Comparison of ENCODE assay signal across 21 cellular contexts in the genomic region with DNA sequence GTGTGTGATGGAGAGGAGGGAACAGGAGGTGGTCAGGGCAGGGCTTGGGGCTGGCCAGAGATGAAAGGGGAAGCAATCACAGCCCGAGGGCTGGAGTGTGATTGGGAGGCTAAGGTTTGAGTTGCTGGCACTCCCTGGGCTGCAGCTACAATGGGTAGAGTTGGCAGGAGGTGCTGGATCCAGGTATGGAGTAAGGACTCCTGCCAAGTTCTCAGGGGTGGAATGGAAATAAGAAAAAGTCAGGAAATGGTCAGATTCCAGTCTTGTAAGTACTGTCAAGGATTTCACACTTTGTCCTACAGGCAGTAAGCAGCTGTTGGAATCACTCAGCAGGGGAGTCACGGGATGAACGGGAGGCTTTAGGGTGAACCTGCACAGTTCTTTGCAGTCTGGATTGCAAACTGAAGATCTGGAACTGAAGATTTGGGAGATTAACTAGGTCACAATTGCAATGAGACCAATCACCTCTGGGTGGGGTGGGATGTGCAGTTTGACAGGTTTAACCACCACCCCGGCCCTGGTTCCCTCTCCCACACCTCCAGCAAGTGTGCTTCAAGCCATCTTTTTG. TPM values are rescaled to one million over a fixed set of nuclear protein-coding genes. Genes with fewer than 3 reads are reported as not detected.
A peak's percentile ranks its signal among the peaks of the same experiment; 100 is the strongest.
DNase-seq lines count a peak whose midpoint lies in the region; ATAC-seq and TF ChIP-seq lines count a peak whose summit lies in the region.
"Had no signal": no experiment of that assay in that cellular context is flagged by ENCODE, and none has a peak within 500 bp of the region (broad histone marks: within the 10 kb centered on the region; RNA-seq: fewer than 3 reads in every experiment).

No MANE protein-coding gene starts in this region.

- H3K9me3 ChIP-seq in Panc1 (ENCODE audit: control insufficient read depth, insufficient read depth, low read depth, low read length) (no peaks in the 10 kb centered on the region), esophagus (ENCODE audit: control insufficient read depth in 2 of 2, insufficient read depth in 1 of 2, low read depth in 1 of 2, low read length in 1 of 2) (no peaks in the 10 kb centered on the region), spleen (no peaks in the 10 kb centered on the region), esophagus muscularis mucosa (no peaks in the 10 kb centered on the region)
- H3K9me3 ChIP-seq: BLaER1 treated with 17β-estradiol and CSF1 and Interleukin-3, amounts not matched to agents 10 nM and 100 nM had no signal

- no peaks in the 10 kb centered on the region for H3K9me3 Mint-ChIP-seq in activated CD4-positive, alpha-beta memory T cell treated with anti-CD3 and anti-CD28 coated beads for 36 hours
- no peaks in the 10 kb centered on the region for H3K9me3 Mint-ChIP-seq in activated CD4-positive, alpha-beta memory T cell treated with anti-CD3 and anti-CD28 coated beads, Interleukin-2, amount 10 ng/mL, durations not matched to agents 7 days and 5 days

- no peaks in the 10 kb centered on the region for H3K36me3 ChIP-seq in Panc1 (ENCODE audit: control insufficient read depth, insufficient read depth, low read length)
- H3K36me3 ChIP-seq in esophagus (ENCODE audit: control insufficient read depth in 2 of 2, insufficient read depth in 2 of 2, low read length in 1 of 2), result no peaks in the 10 kb centered on the region
- no peaks in the 10 kb centered on the region for H3K36me3 ChIP-seq in spleen
- H3K36me3 ChIP-seq in esophagus muscularis mucosa, result no peaks in the 10 kb centered on the region
- H3K36me3 ChIP-seq: BLaER1 treated with 17β-estradiol and CSF1 and Interleukin-3, amounts not matched to agents 10 nM and 100 nM had no signal

- ATAC-seq in Panc1 (peak; percentile 37), HG03457 (IDR thresholded peaks at IDR 0.05; ENCODE audit: unreplicated experiment) (no peak), HG02981 (IDR thresholded peaks at IDR 0.05; ENCODE audit: unreplicated experiment) (no peak)

- TF ChIP-seq EP300 in esophagus muscularis mucosa (IDR thresholded peaks at IDR 0.05), result no peak

- no peak for TF ChIP-seq POLR2A in spleen (IDR thresholded peaks at IDR 0.05)
- TF ChIP-seq POLR2A in esophagus muscularis mucosa (IDR thresholded peaks at IDR 0.05; ENCODE audit: low read depth), result no peak

- no peaks in the 10 kb centered on the region for H3K27me3 ChIP-seq in Panc1 (ENCODE audit: control insufficient read depth, insufficient read depth, low read length)
- no peaks in the 10 kb centered on the region for H3K27me3 ChIP-seq in esophagus (ENCODE audit: control insufficient read depth in 1 of 2, insufficient read depth in 2 of 2, low read length in 2 of 2)
- H3K27me3 ChIP-seq in spleen (replicated peaks in 1 of 7), result no peaks in the 10 kb centered on the region
- H3K27me3 ChIP-seq in esophagus muscularis mucosa, result peaks cover 0 to 43% (median 2%) of the 10 kb centered on the region in 4 donors
- H3K27me3 ChIP-seq: BLaER1 treated with 17β-estradiol and CSF1 and Interleukin-3, amounts not matched to agents 10 nM and 100 nM had no signal

- no peak for TF ChIP-seq CTCF in Panc1 (IDR thresholded peaks at IDR 0.05)
- TF ChIP-seq CTCF in spleen (IDR thresholded peaks at IDR 0.05 in 8 of 11, conservative IDR thresholded peaks at IDR 0.05 in 3 of 11), result peak in 1 of 11 experiments; percentile 19
- no peak for TF ChIP-seq CTCF in esophagus muscularis mucosa (IDR thresholded peaks at IDR 0.05)

- WGBS in esophagus, 2 donors, result 22 to 27% methylated on average over 4 of the region's 4 CpGs
- 66 to 76% (median 70%) methylated on average over 4 of the region's 4 CpGs for WGBS in spleen, 5 donors
- 55% methylated on average over 4 of the region's 4 CpGs for WGBS in esophagus muscularis mucosa

- POLR2A ChIA-PET in activated CD4-positive, alpha-beta memory T cell treated with anti-CD3 and anti-CD28 coated beads for 36 hours (lab: Charles Lee), result no interaction called here
- POLR2A ChIA-PET in activated CD4-positive, alpha-beta memory T cell treated with anti-CD3 and anti-CD28 coated beads, Interleukin-2, amount 10 ng/mL, durations not matched to agents 7 days and 5 days (lab: Charles Lee), result interaction anchor here (3.1 kb wide), 1 partner anchor 11 kb away, joined by 14 read pairs; a partner anchor contains a TSS
- POLR2A ChIA-PET in Panc1 (lab: Charles Lee), result no interaction called here

- peaks cover 2% of the 10 kb centered on the region for H3K27me3 Mint-ChIP-seq in activated CD4-positive, alpha-beta memory T cell treated with anti-CD3 and anti-CD28 coated beads for 36 hours
- peaks cover 28% of the 10 kb centered on the region for H3K27me3 Mint-ChIP-seq in activated CD4-positive, alpha-beta memory T cell treated with anti-CD3 and anti-CD28 coated beads, Interleukin-2, amount 10 ng/mL, durations not matched to agents 7 days and 5 days

- intact Hi-C loops in activated CD4-positive, alpha-beta memory T cell treated with anti-CD3 and anti-CD28 coated beads for 36 hours (cut with micrococcal nuclease), result no loop called here
- intact Hi-C loops in Panc1 (cut with micrococcal nuclease; ENCODE audit: unreplicated experiment), result no loop called here
- intact Hi-C loops in spleen (cut with DNase I; ENCODE audit: low total_unique reads), result no loop called here
- intact Hi-C loops in esophagus muscularis mucosa (cut with DNase I), result no loop called here

- no peaks in the 10 kb centered on the region for H3K36me3 Mint-ChIP-seq in activated CD4-positive, alpha-beta memory T cell treated with anti-CD3 and anti-CD28 coated beads for 36 hours
- no peaks in the 10 kb centered on the region for H3K36me3 Mint-ChIP-seq in activated CD4-positive, alpha-beta memory T cell treated with anti-CD3 and anti-CD28 coated beads, Interleukin-2, amount 10 ng/mL, durations not matched to agents 7 days and 5 days (ENCODE audit: low read depth)

- H3K4me3 Mint-ChIP-seq in activated CD4-positive, alpha-beta memory T cell treated with anti-CD3 and anti-CD28 coated beads for 36 hours, result no peak overlapping the region
- no peak overlapping the region for H3K4me3 Mint-ChIP-seq in activated CD4-positive, alpha-beta memory T cell treated with anti-CD3 and anti-CD28 coated beads, Interleukin-2, amount 10 ng/mL, durations not matched to agents 7 days and 5 days

- H3K27ac ChIP-seq in Panc1 (ENCODE audit: low read length) (no peak overlapping the region), esophagus (ENCODE audit: low read depth in 2 of 2, low read length in 1 of 2) (peak overlapping the region; percentile 8 to 69), spleen (no peak overlapping the region), esophagus muscularis mucosa (replicated peaks in 1 of 4) (no peak overlapping the region)
- H3K27ac ChIP-seq: 22Rv1; BLaER1 treated with 17β-estradiol and CSF1 and Interleukin-3, amounts not matched to agents 10 nM and 100 nM had no signal

- H3K27ac Mint-ChIP-seq in activated CD4-positive, alpha-beta memory T cell treated with anti-CD3 and anti-CD28 coated beads for 36 hours, result no peak overlapping the region
- H3K27ac Mint-ChIP-seq in activated CD4-positive, alpha-beta memory T cell treated with anti-CD3 and anti-CD28 coated beads, Interleukin-2, amount 10 ng/mL, durations not matched to agents 7 days and 5 days, result no peak overlapping the region

- H3K4me1 Mint-ChIP-seq in activated CD4-positive, alpha-beta memory T cell treated with anti-CD3 and anti-CD28 coated beads for 36 hours (ENCODE audit: low read depth), result peaks cover 6% of the 10 kb centered on the region
- H3K4me1 Mint-ChIP-seq in activated CD4-positive, alpha-beta memory T cell treated with anti-CD3 and anti-CD28 coated beads, Interleukin-2, amount 10 ng/mL, durations not matched to agents 7 days and 5 days, result peaks cover 6% of the 10 kb centered on the region

- H3K4me1 ChIP-seq in Panc1 (ENCODE audit: control insufficient read depth, insufficient read depth, low read length) (0 out of 2 replicates have a peak, but pooled peaks cover 5% of the 10 kb centered on the region), esophagus (ENCODE audit: control insufficient read depth in 2 of 2, insufficient read depth in 2 of 2, low read length in 1 of 2) (peaks cover 8 to 15% of the 10 kb centered on the region in 2 donors), spleen (peaks cover 0 to 26% (median 11%) of the 10 kb centered on the region in 6 donors), esophagus muscularis mucosa (peaks cover 0 to 6% (median 2%) of the 10 kb centered on the region in 4 donors)

- BruUV-seq in Panc1 (replicated peaks; lab: Mats Ljungman, UMichigan), result no TSS peak

- no peak overlapping the region for H3K4me3 ChIP-seq in Panc1 (ENCODE audit: low read depth in 2 of 2, low read length in 2 of 2)
- no peak overlapping the region for H3K4me3 ChIP-seq in esophagus (ENCODE audit: low read depth in 1 of 2, low read length in 2 of 2)
- H3K4me3 ChIP-seq in spleen, result no peak overlapping the region
- no peak overlapping the region for H3K4me3 ChIP-seq in esophagus muscularis mucosa
- H3K4me3 ChIP-seq: BLaER1 treated with 17β-estradiol and CSF1 and Interleukin-3, amounts not matched to agents 10 nM and 100 nM had no signal

- CTCF ChIA-PET in activated CD4-positive, alpha-beta memory T cell treated with anti-CD3 and anti-CD28 coated beads for 36 hours (lab: Charles Lee), result interaction anchor here (0.7 to 1.7 kb wide), 2 partner anchors 11 to 196 kb away, joined by 3 to 7 read pairs; a partner anchor contains a TSS
- CTCF ChIA-PET in activated CD4-positive, alpha-beta memory T cell treated with anti-CD3 and anti-CD28 coated beads, Interleukin-2, amount 10 ng/mL, durations not matched to agents 7 days and 5 days (lab: Charles Lee), result interaction anchor here (0.7 to 1.2 kb wide), 3 partner anchors 10 to 77 kb away, joined by 3 read pairs; a partner anchor contains a TSS
- CTCF ChIA-PET in Panc1 (lab: Charles Lee), result no interaction called here

- in situ Hi-C loops in Panc1 (cut with HindIII; ENCODE audit: low pct_unique_long_range_greater_than_20kb, low sequenced_read_pairs), result no loop called here

- DNase-seq in activated CD4-positive, alpha-beta memory T cell treated with anti-CD3 and anti-CD28 coated beads for 36 hours, result peak; percentile 22
- no peak for DNase-seq in activated CD4-positive, alpha-beta memory T cell treated with anti-CD3 and anti-CD28 coated beads, Interleukin-2, amount 10 ng/mL, durations not matched to agents 7 days and 5 days
- no peak for DNase-seq in Panc1 (ENCODE audit: low read depth, low spot score)
- peak; percentile 47 for DNase-seq in spleen
- DNase-seq in esophagus muscularis mucosa (ENCODE audit: extremely low spot score), result no peak
- DNase-seq: activated CD4-positive, CD25-positive, alpha-beta regulatory T cell; glutamatergic neuron; kidney; NCI-H1694; NCI-H510A; RPMI8226 had no signal

RNA-seq across cellular contexts. Expression of a gene that starts 10.9 kb away (rescaled TPM):
- 10 to 100 TPM; 52.4 to 54.9 TPM for total RNA-seq in activated CD4-positive, alpha-beta memory T cell treated with anti-CD3 and anti-CD28 coated beads for 36 hours
- 100 to 1,000 TPM; 157 to 163 TPM for total RNA-seq in activated CD4-positive, alpha-beta memory T cell treated with anti-CD3 and anti-CD28 coated beads, Interleukin-2, amount 10 ng/mL, durations not matched to agents 7 days and 5 days
- total RNA-seq in Panc1 (2021; ENCODE audit: unreplicated experiment) (0.39 TPM), spleen (100 to 1,000 TPM; 172 to 246 (median 186) TPM), esophagus muscularis mucosa (10 to 100 TPM in 3 of 4 donors, 1 to 10 TPM in 1; 8.0 to 12.5 (median 11.9) TPM)
- polyA plus RNA-seq in Panc1 (2012; ENCODE audit: insufficient read length), result 0.18 TPM
- polyA plus RNA-seq in esophagus (1 to 10 TPM; 3.4 to 5.6 TPM), spleen (10 to 100 TPM; 71.1 to 97.8 (median 97.4) TPM)
- total RNA-seq: M059J had no signal

RNA-seq across cellular contexts. Expression of a gene that starts 16.8 kb away (rescaled TPM):
- not detected for total RNA-seq in activated CD4-positive, alpha-beta memory T cell treated with anti-CD3 and anti-CD28 coated beads for 36 hours
- not detected for total RNA-seq in activated CD4-positive, alpha-beta memory T cell treated with anti-CD3 and anti-CD28 coated beads, Interleukin-2, amount 10 ng/mL, durations not matched to agents 7 days and 5 days
- not detected for total RNA-seq in Panc1 (2021; ENCODE audit: unreplicated experiment)
- not detected for polyA plus RNA-seq in Panc1 (2012; ENCODE audit: insufficient read length)
- polyA plus RNA-seq in esophagus, result not detected
- total RNA-seq in spleen, result not detected
- not detected for polyA plus RNA-seq in spleen
- not detected for total RNA-seq in esophagus muscularis mucosa
- total RNA-seq: cerebellum; endothelial cell of umbilical vein; kidney; M059J; T-helper 1 cell treated with Interleukin-12 subunit alpha and Interleukin-12 subunit beta and Interleukin-4 antibody, amounts not matched to agents 30 ng/mL and 1 ng/mL, for 36 hours had no signal
- polyA plus RNA-seq: adipose tissue, endothelial cell of umbilical vein had no signal

RNA-seq across cellular contexts. Expression of a gene that starts 36.2 kb away (rescaled TPM):
- total RNA-seq in activated CD4-positive, alpha-beta memory T cell treated with anti-CD3 and anti-CD28 coated beads for 36 hours, result 1 to 10 TPM; 4.2 to 5.4 TPM
- under 1 TPM; 0.48 to 0.58 TPM for total RNA-seq in activated CD4-positive, alpha-beta memory T cell treated with anti-CD3 and anti-CD28 coated beads, Interleukin-2, amount 10 ng/mL, durations not matched to agents 7 days and 5 days
- total RNA-seq in Panc1 (2021; ENCODE audit: unreplicated experiment), result 17.8 TPM
- polyA plus RNA-seq in Panc1 (2012; ENCODE audit: insufficient read length), result 30.6 TPM
- 10 to 100 TPM in 1 of 2 donors, 1 to 10 TPM in 1; 8.4 to 11.4 TPM for polyA plus RNA-seq in esophagus
- under 1 TPM in 3 of 7 donors, not detected in 4; 0.23 to 0.79 (median 0.43) TPM for total RNA-seq in spleen
- polyA plus RNA-seq in spleen, result under 1 TPM in 2 of 3 donors, not detected in 1; 0.26 to 0.45 TPM
- total RNA-seq in esophagus muscularis mucosa, result under 1 TPM in 3 of 4 donors, not detected in 1; 0.33 to 0.98 (median 0.52) TPM
- total RNA-seq: T-helper 1 cell treated with Interleukin-12 subunit alpha and Interleukin-12 subunit beta and Interleukin-4 antibody, amounts not matched to agents 30 ng/mL and 1 ng/mL, for 36 hours had no signal

Comparison
In these comparisons a context has a peak if more than half of its experiments do, and no peak if none do; other contexts are left out.
1. DNase-seq: peak in activated CD4-positive, alpha-beta memory T cell treated with anti-CD3 and anti-CD28 coated beads for 36 hours (single experiment) and spleen (single experiment); none in activated CD4-positive, alpha-beta memory T cell treated with anti-CD3 and anti-CD28 coated beads, Interleukin-2, amount 10 ng/mL, durations not matched to agents 7 days and 5 days (single experiment), Panc1 (single experiment) and esophagus muscularis mucosa (single experiment).
2. H3K27ac ChIP-seq: peak in esophagus (2 of 2); none in Panc1 (single experiment), spleen (0 of 8) and esophagus muscularis mucosa (0 of 4).